Comparison of ENCODE assay signal across 23 cellular contexts in the genomic region with DNA sequence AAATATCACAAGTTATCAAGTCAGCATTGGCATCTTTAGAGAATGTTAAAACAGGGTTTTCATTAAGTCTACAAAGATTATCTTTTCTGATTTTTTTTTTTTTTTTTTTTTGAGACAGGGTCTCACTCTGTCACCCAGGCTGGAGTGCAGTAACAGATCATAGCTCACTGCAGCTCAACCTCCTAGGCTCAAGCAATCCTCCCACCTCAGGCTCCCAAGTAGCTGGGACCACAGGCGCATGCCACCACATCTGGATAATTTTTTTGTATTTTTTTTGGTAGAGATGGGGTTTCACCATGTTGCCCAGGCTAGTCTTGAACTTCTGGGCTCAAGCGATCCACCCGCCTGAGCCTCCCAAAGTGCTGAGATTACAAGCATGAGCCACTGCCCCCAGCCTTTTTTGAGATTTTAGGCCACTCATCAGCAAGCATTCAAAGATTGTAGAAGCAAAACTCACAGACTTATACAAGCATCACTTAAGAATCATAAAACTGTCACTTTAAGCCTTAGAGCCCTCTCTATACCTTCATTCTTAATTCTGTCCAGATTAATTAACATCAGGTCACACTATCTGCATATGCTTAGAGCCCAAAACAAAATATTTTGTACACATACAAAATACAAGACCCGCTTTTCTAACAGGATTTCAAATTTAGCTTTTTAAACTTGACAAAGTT. TPM values are rescaled to one million over a fixed set of nuclear protein-coding genes. Genes with fewer than 3 reads are reported as not detected.
DNase-seq lines count a peak whose midpoint lies in the region; ATAC-seq and TF ChIP-seq lines count a peak whose summit lies in the region.
"Had no signal": no experiment of that assay in that cellular context is flagged by ENCODE, and none has a peak within 500 bp of the region (broad histone marks: within the 10 kb centered on the region; RNA-seq: fewer than 3 reads in every experiment).

No MANE protein-coding gene starts in this region.

- no peaks in the 10 kb centered on the region for H3K27me3 Mint-ChIP-seq in CD4-positive, CD25-positive, alpha-beta regulatory T cell
- no peaks in the 10 kb centered on the region for H3K27me3 Mint-ChIP-seq in HFFc6 (ENCODE audit: insufficient read depth)
- no peaks in the 10 kb centered on the region for H3K27me3 Mint-ChIP-seq in chondrocyte (ENCODE audit: low read depth)
- H3K27me3 Mint-ChIP-seq in progenitor cell of endocrine pancreas = no peaks in the 10 kb centered on the region
- no peaks in the 10 kb centered on the region for H3K27me3 Mint-ChIP-seq in endothelial cell (ENCODE audit: unreplicated experiment)
- H3K27me3 Mint-ChIP-seq in activated T-cell treated with anti-CD3 and anti-CD28 coated beads, Interleukin-2, amount 50 U/mL, for 4 hours (ENCODE audit: low read depth) = no peaks in the 10 kb centered on the region

- ATAC-seq in CD4-positive, CD25-positive, alpha-beta regulatory T cell (ENCODE audit: low read depth in 2 of 2) = no peak
- no peak for ATAC-seq in activated T-cell treated with anti-CD3 and anti-CD28 coated beads, Interleukin-2, amount 50 U/mL, for 4 hours
- ATAC-seq: CD8-positive, alpha-beta T cell had no signal

- no peaks in the 10 kb centered on the region for H3K4me1 ChIP-seq in CD4-positive, CD25-positive, alpha-beta regulatory T cell (ENCODE audit: control insufficient read depth, insufficient read depth, low read length, poor library complexity, severe bottlenecking)

- no peak for DNase-seq in CD4-positive, CD25-positive, alpha-beta regulatory T cell
- no peak for DNase-seq in HFFc6
- no peak for DNase-seq in chondrocyte (ENCODE audit: low spot score)
- DNase-seq in progenitor cell of endocrine pancreas (ENCODE audit: low spot score, unreplicated experiment) = no peak
- no peak for DNase-seq in endothelial cell (ENCODE audit: low spot score)
- DNase-seq in activated T-cell treated with anti-CD3 and anti-CD28 coated beads, Interleukin-2, amount 50 U/mL, for 4 hours = no peak
- DNase-seq in AG08395 (ENCODE audit: low spot score) = no peak
- DNase-seq: AML-193; CD8-positive, alpha-beta T cell; DMS153; DND-41; IMR-90; KG1; NCI-H1092; NCI-H1417 treated with DMSO at 0.1 percent for 48 hours; NCI-H187; NCI-H2081 treated with DMSO at 0.1 percent for 48 hours; NCI-H524; NCI-H748 treated with DMSO at 0.1 percent for 48 hours; SIG-M5; SK-N-SH; SW 1271 had no signal

- no peak overlapping the region for H3K4me3 Mint-ChIP-seq in CD4-positive, CD25-positive, alpha-beta regulatory T cell
- H3K4me3 Mint-ChIP-seq in HFFc6 = no peak overlapping the region
- no peak overlapping the region for H3K4me3 Mint-ChIP-seq in chondrocyte (ENCODE audit: unreplicated experiment)
- H3K4me3 Mint-ChIP-seq in progenitor cell of endocrine pancreas (ENCODE audit: low read depth) = no peak overlapping the region
- no peak overlapping the region for H3K4me3 Mint-ChIP-seq in endothelial cell (ENCODE audit: unreplicated experiment)
- no peak overlapping the region for H3K4me3 Mint-ChIP-seq in activated T-cell treated with anti-CD3 and anti-CD28 coated beads, Interleukin-2, amount 50 U/mL, for 4 hours
- H3K4me3 Mint-ChIP-seq: CD8-positive, alpha-beta T cell had no signal

- no peak overlapping the region for H3K27ac ChIP-seq in CD4-positive, CD25-positive, alpha-beta regulatory T cell (ENCODE audit: insufficient read depth, low read length, poor library complexity, severe bottlenecking)

- no peaks in the 10 kb centered on the region for H3K9me3 ChIP-seq in CD4-positive, CD25-positive, alpha-beta regulatory T cell (ENCODE audit: control insufficient read depth in 2 of 2, low read length in 2 of 2)
- H3K9me3 ChIP-seq: BLaER1 treated with 17β-estradiol and CSF1 and Interleukin-3, amounts not matched to agents 10 nM and 100 nM; SK-N-SH had no signal

- peaks cover 10% of the 10 kb centered on the region for H3K36me3 ChIP-seq in CD4-positive, CD25-positive, alpha-beta regulatory T cell (ENCODE audit: control insufficient read depth, insufficient read depth, low read length)

- H3K27ac Mint-ChIP-seq in CD4-positive, CD25-positive, alpha-beta regulatory T cell = peak overlapping the region in 2 of 3 donors; percentile 12 to 69
- peak overlapping the region; percentile 52 for H3K27ac Mint-ChIP-seq in HFFc6
- H3K27ac Mint-ChIP-seq in chondrocyte (ENCODE audit: unreplicated experiment) = peak overlapping the region; percentile 45
- peak overlapping the region; percentile 24 for H3K27ac Mint-ChIP-seq in progenitor cell of endocrine pancreas
- no peak overlapping the region for H3K27ac Mint-ChIP-seq in endothelial cell (ENCODE audit: unreplicated experiment)
- H3K27ac Mint-ChIP-seq: CD8-positive, alpha-beta T cell had no signal

- peaks cover 12 to 33% (median 17%) of the 10 kb centered on the region in 4 donors for H3K4me1 Mint-ChIP-seq in CD4-positive, CD25-positive, alpha-beta regulatory T cell
- H3K4me1 Mint-ChIP-seq in HFFc6 (ENCODE audit: low read depth) = peaks cover 52% of the 10 kb centered on the region
- H3K4me1 Mint-ChIP-seq in chondrocyte (ENCODE audit: low read depth) = peaks cover 28% of the 10 kb centered on the region
- H3K4me1 Mint-ChIP-seq in progenitor cell of endocrine pancreas (ENCODE audit: low read depth) = peaks cover 9% of the 10 kb centered on the region
- no peaks in the 10 kb centered on the region for H3K4me1 Mint-ChIP-seq in endothelial cell (ENCODE audit: unreplicated experiment)
- H3K4me1 Mint-ChIP-seq in activated T-cell treated with anti-CD3 and anti-CD28 coated beads, Interleukin-2, amount 50 U/mL, for 4 hours (ENCODE audit: low read depth) = peaks cover 21% of the 10 kb centered on the region

- no peaks in the 10 kb centered on the region for H3K27me3 ChIP-seq in CD4-positive, CD25-positive, alpha-beta regulatory T cell (ENCODE audit: control insufficient read depth, insufficient read depth, low read length)
- H3K27me3 ChIP-seq: BLaER1 treated with 17β-estradiol and CSF1 and Interleukin-3, amounts not matched to agents 10 nM and 100 nM had no signal

- H3K4me3 ChIP-seq in CD4-positive, CD25-positive, alpha-beta regulatory T cell (ENCODE audit: low read depth, low read length) = no peak overlapping the region
- H3K4me3 ChIP-seq: BLaER1 treated with 17β-estradiol and CSF1 and Interleukin-3, amounts not matched to agents 10 nM and 100 nM had no signal

- H3K9me3 Mint-ChIP-seq in CD4-positive, CD25-positive, alpha-beta regulatory T cell = no peaks in the 10 kb centered on the region
- H3K9me3 Mint-ChIP-seq in HFFc6 (no peaks in the 10 kb centered on the region), chondrocyte (ENCODE audit: low read depth) (no peaks in the 10 kb centered on the region), progenitor cell of endocrine pancreas (ENCODE audit: low read depth) (no peaks in the 10 kb centered on the region), endothelial cell (ENCODE audit: unreplicated experiment) (no peaks in the 10 kb centered on the region)
- H3K9me3 Mint-ChIP-seq in activated T-cell treated with anti-CD3 and anti-CD28 coated beads, Interleukin-2, amount 50 U/mL, for 4 hours = no peaks in the 10 kb centered on the region
- H3K9me3 Mint-ChIP-seq: CD8-positive, alpha-beta T cell had no signal

- peaks cover 2% of the 10 kb centered on the region for H3K36me3 Mint-ChIP-seq in CD4-positive, CD25-positive, alpha-beta regulatory T cell
- H3K36me3 Mint-ChIP-seq in HFFc6 (ENCODE audit: low read depth) (no peaks in the 10 kb centered on the region), chondrocyte (ENCODE audit: low read depth) (peaks cover 2% of the 10 kb centered on the region), progenitor cell of endocrine pancreas (ENCODE audit: insufficient read depth) (peaks cover 10% of the 10 kb centered on the region), endothelial cell (ENCODE audit: low read depth, unreplicated experiment) (no peaks in the 10 kb centered on the region)
- peaks cover 6% of the 10 kb centered on the region for H3K36me3 Mint-ChIP-seq in activated T-cell treated with anti-CD3 and anti-CD28 coated beads, Interleukin-2, amount 50 U/mL, for 4 hours (ENCODE audit: insufficient read depth)

- TF ChIP-seq CTCF in HFFc6 (IDR thresholded peaks at IDR 0.05) = no peak
- TF ChIP-seq CTCF in chondrocyte (IDR thresholded peaks at IDR 0.05) = no peak
- no peak for TF ChIP-seq CTCF in progenitor cell of endocrine pancreas (IDR thresholded peaks at IDR 0.05; ENCODE audit: unreplicated experiment)
- no peak for TF ChIP-seq CTCF in endothelial cell (IDR thresholded peaks at IDR 0.05; ENCODE audit: unreplicated experiment)

RNA-seq across cellular contexts. Expression of a gene that starts 32.6 kb away (rescaled TPM):
- 31.5 TPM for total RNA-seq in CD4-positive, CD25-positive, alpha-beta regulatory T cell
- 1 to 10 TPM; 1.7 to 4.0 (median 3.5) TPM for polyA plus RNA-seq in CD4-positive, CD25-positive, alpha-beta regulatory T cell
- 10 to 100 TPM; 17.6 to 21.0 (median 18.4) TPM for total RNA-seq in HFFc6 (2021; fragmentation: NEBNext Ultra II Directional; extraction: Animal tissue kit (Norgen Biotek cat#: 25700))
- total RNA-seq in chondrocyte (21.5 to 43.3 TPM (median 42.3 TPM) in 3 replicates), progenitor cell of endocrine pancreas (75.4 and 80.7 TPM in 2 replicates), endothelial cell (ENCODE audit: unreplicated experiment) (22.0 TPM)
- total RNA-seq in activated T-cell treated with anti-CD3 and anti-CD28 coated beads, Interleukin-2, amount 50 U/mL, for 4 hours = 10 to 100 TPM; 18.9 to 23.0 (median 19.7) TPM
